In genomic region chr5:37724395-37725125, GRCh38 we compare ENCODE assay signal across 1 cellular context.
TF ChIP-seq lines count a peak whose summit lies in the region.

No MANE protein-coding gene starts in this region.

TF ChIP-seq in H1, 55 proteins besides CTCF, POLR2A, EP300 and RAD21 (continued from another document):
- TF ChIP-seq RBBP5 (IDR thresholded peaks at IDR 0.05; ENCODE audit: borderline replicate concordance, low read depth, low read length) (no peak), SP2 (IDR thresholded peaks at IDR 0.05; ENCODE audit: low read length) (no peak), CEBPB (IDR thresholded peaks at IDR 0.05; ENCODE audit: low read depth, low read length) (no peak), CHD1 (IDR thresholded peaks at IDR 0.05; ENCODE audit: low read depth, low read length) (no peak), EZH2 (IDR thresholded peaks at IDR 0.05; ENCODE audit: low read depth, low read length, severe bottlenecking) (no peak), KDM4A (IDR thresholded peaks at IDR 0.05; ENCODE audit: low read depth, low read length, severe bottlenecking) (no peak), SAP30 (IDR thresholded peaks at IDR 0.05; ENCODE audit: insufficient read depth, insufficient replicate concordance, low read length) (no peak)
